In the genomic region with DNA sequence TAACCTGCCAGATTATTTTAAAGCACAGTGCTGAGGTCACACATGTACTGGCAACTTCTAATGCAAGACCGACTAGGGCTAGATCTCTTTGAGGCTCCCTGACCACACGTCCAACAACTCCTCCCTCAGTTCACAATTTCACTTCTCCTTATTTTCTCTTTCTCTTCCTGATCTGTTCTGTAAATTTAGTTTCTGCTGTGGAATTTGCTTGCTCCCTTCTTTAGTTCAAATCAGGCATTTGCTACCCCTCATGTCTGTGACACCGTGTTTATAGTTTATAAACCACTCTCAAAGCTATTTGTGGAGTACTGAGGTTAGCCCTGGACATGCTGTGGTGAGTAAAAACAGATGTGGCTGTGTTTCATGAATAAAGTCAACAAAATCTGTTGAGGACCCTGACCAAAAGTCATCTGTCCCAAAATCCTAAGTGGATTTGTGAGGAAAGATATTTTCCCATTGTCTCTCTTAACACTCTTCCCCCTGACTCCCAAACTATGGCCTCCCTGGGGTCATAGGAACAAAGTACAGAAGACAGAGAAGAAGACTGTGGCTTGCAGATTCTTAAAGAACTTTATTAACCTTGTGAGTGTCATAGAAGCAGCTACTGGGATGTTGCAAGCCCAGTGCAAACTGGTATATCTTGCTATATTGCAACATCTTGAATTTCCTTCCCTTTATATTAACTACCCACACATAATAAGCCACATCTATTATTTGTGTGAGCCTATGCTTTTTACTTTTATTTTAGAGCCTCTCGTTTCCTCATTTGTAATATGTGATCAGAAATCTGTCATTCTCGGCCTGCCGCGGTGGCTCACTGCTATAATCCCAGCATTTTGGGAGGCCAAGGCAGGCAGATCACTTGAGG, we compare ENCODE assay signal across 10 cellular contexts. TPM values are rescaled to one million over a fixed set of nuclear protein-coding genes. Genes with fewer than 3 reads are reported as not detected.
DNase-seq lines count a peak whose midpoint lies in the region; ATAC-seq and TF ChIP-seq lines count a peak whose summit lies in the region.
"Had no signal": no experiment of that assay in that cellular context is flagged by ENCODE, and none has a peak within 500 bp of the region (broad histone marks: within the 10 kb centered on the region; RNA-seq: fewer than 3 reads in every experiment).

No MANE protein-coding gene starts in this region.

- TF ChIP-seq CTCF in left ventricle myocardium inferior (IDR thresholded peaks at IDR 0.05; ENCODE audit: borderline replicate concordance) = no peak
- no peak for TF ChIP-seq CTCF in MM.1S (IDR thresholded peaks at IDR 0.05; ENCODE audit: low read length)
- no peak for TF ChIP-seq CTCF in hepatocyte (IDR thresholded peaks at IDR 0.05; ENCODE audit: poor library complexity)
- TF ChIP-seq CTCF in Calu3 (IDR thresholded peaks at IDR 0.05; ENCODE audit: unreplicated experiment) = no peak

- H3K27ac ChIP-seq in left ventricle myocardium inferior (replicated peaks) (peak overlapping the region; percentile 39), MM.1S (ENCODE audit: low read length) (peak overlapping the region; percentile 63; the same call in 1 of the 2 replicates), hepatocyte (peak overlapping the region; percentile 66)

- no peak overlapping the region for H3K4me3 Mint-ChIP-seq in Calu3 (ENCODE audit: low read depth, unreplicated experiment)
- H3K4me3 Mint-ChIP-seq: activated naive CD4-positive, alpha-beta T cell treated with anti-CD3 and anti-CD28 coated beads, Interleukin-2, amount 50 U/mL, for 24 hours had no signal

- H3K9me3 Mint-ChIP-seq in Calu3 (ENCODE audit: low read depth, unreplicated experiment) = no peaks in the 10 kb centered on the region
- H3K9me3 Mint-ChIP-seq: activated naive CD4-positive, alpha-beta T cell treated with anti-CD3 and anti-CD28 coated beads, Interleukin-2, amount 50 U/mL, for 24 hours had no signal

- intact Hi-C loops in left ventricle myocardium inferior (cut with micrococcal nuclease) (no loop called here), left cardiac atrium (cut with DNase I) (loop anchor here in 1 of 2 donors (5.0 kb wide), 1 partner anchor 68 kb away; no protein-coding TSS in a partner anchor), Calu3 (cut with micrococcal nuclease; ENCODE audit: unreplicated experiment) (no loop called here)

- H3K9me2 ChIP-seq in MM.1S (replicated peaks; ENCODE audit: insufficient read depth, low read length) (no peaks in the 10 kb centered on the region), hepatocyte (replicated peaks; ENCODE audit: insufficient read depth) (no peaks in the 10 kb centered on the region)

- CTCF ChIA-PET in Calu3 (lab: Charles Lee) = no interaction called here

- ATAC-seq in left cardiac atrium = no peak

- H3K9me3 ChIP-seq in left ventricle myocardium inferior (replicated peaks) (no peaks in the 10 kb centered on the region), MM.1S (replicated peaks; ENCODE audit: insufficient read depth, low read length) (no peaks in the 10 kb centered on the region), hepatocyte (ENCODE audit: low read depth) (no peaks in the 10 kb centered on the region)

- H3K4me1 ChIP-seq in left ventricle myocardium inferior = peaks cover 36% of the 10 kb centered on the region
- peaks cover 29% of the 10 kb centered on the region for H3K4me1 ChIP-seq in MM.1S (ENCODE audit: low read length)
- H3K4me1 ChIP-seq in hepatocyte (ENCODE audit: insufficient read depth) = peaks cover 18% of the 10 kb centered on the region

- no TSS peak for BruUV-seq in Calu3 (replicated peaks; lab: Mats Ljungman, UMichigan)

- H3K27me3 Mint-ChIP-seq in Calu3 (ENCODE audit: unreplicated experiment) = peaks cover 43% of the 10 kb centered on the region
- H3K27me3 Mint-ChIP-seq: activated naive CD4-positive, alpha-beta T cell treated with anti-CD3 and anti-CD28 coated beads, Interleukin-2, amount 50 U/mL, for 24 hours had no signal

- H3K4me2 ChIP-seq in MM.1S (ENCODE audit: low read depth, low read length) = peak overlapping the region; percentile 61
- peak overlapping the region; percentile 54 for H3K4me2 ChIP-seq in hepatocyte

- DNase-seq in left ventricle myocardium inferior (no peak), left cardiac atrium (no peak), MM.1S (peak; percentile 29), hepatocyte (ENCODE audit: low spot score) (no peak), NCI-H748 treated with DMSO at 0.1 percent for 48 hours (lab: John Stamatoyannopoulos, UW) (no peak), Calu3 (no peak)
- no peak for DNase-seq in stimulated activated naive CD4-positive, alpha-beta T cell (lab: John Stamatoyannopoulos, UW)
- DNase-seq in stimulated activated naive CD4-positive, alpha-beta T cell treated with Interleukin-2 at 50 U/mL for 16 hours (lab: John Stamatoyannopoulos, UW) = no peak
- DNase-seq: 8988T had no signal

- H2AFZ ChIP-seq in MM.1S (ENCODE audit: low read length) = peak overlapping the region; percentile 29
- H2AFZ ChIP-seq in hepatocyte = peak overlapping the region; percentile 44

- WGBS in hepatocyte (ENCODE audit: low lambda C conversion rate, missing lambda C conversion rate) = 61% methylated on average over 7 of the region's 7 CpGs

- no peak overlapping the region for H3K27ac Mint-ChIP-seq in Calu3 (ENCODE audit: unreplicated experiment)
- H3K27ac Mint-ChIP-seq: activated naive CD4-positive, alpha-beta T cell treated with anti-CD3 and anti-CD28 coated beads, Interleukin-2, amount 50 U/mL, for 24 hours had no signal

- H3K9ac ChIP-seq in MM.1S (ENCODE audit: low read length) = peak overlapping the region; percentile 18; the same call in 1 of the 2 replicates

- H3F3A ChIP-seq in MM.1S (ENCODE audit: insufficient read depth, low read length) = peaks cover 8% of the 10 kb centered on the region; the same call in 1 of the 2 replicates

- no peaks in the 10 kb centered on the region for H4K20me1 ChIP-seq in MM.1S (ENCODE audit: insufficient read depth, low read length)
- H4K20me1 ChIP-seq in hepatocyte (ENCODE audit: insufficient read depth, poor library complexity, severe bottlenecking) = peaks cover 3% of the 10 kb centered on the region

- H3K27me3 ChIP-seq in left ventricle myocardium inferior (ENCODE audit: low read depth) (peaks cover 19% of the 10 kb centered on the region), MM.1S (replicated peaks; ENCODE audit: insufficient read depth, low read length) (no peaks in the 10 kb centered on the region), hepatocyte (peaks cover 2% of the 10 kb centered on the region)

- H3K36me3 ChIP-seq in left ventricle myocardium inferior (no peaks in the 10 kb centered on the region), MM.1S (replicated peaks; ENCODE audit: insufficient read depth, low read length) (no peaks in the 10 kb centered on the region), hepatocyte (replicated peaks; ENCODE audit: insufficient read depth, low read depth) (no peaks in the 10 kb centered on the region)

- H3K4me3 ChIP-seq in left ventricle myocardium inferior (no peak overlapping the region), MM.1S (ENCODE audit: low read length) (no peak overlapping the region), hepatocyte (no peak overlapping the region)

- H3K36me3 Mint-ChIP-seq in Calu3 (ENCODE audit: insufficient read depth, unreplicated experiment) = peaks cover 23% of the 10 kb centered on the region

- peaks cover 15% of the 10 kb centered on the region for H3K79me2 ChIP-seq in MM.1S (ENCODE audit: low read length)
- H3K79me2 ChIP-seq in hepatocyte = peaks cover 12% of the 10 kb centered on the region

- peaks cover 8% of the 10 kb centered on the region for H3K4me1 Mint-ChIP-seq in Calu3 (ENCODE audit: low read depth, unreplicated experiment)

RNA-seq across cellular contexts. Expression of gene NAGK, which starts 3.5 kb away (rescaled TPM):
- total RNA-seq in left ventricle myocardium inferior (46.7 TPM), left cardiac atrium (10 to 100 TPM; 54.5 to 66.4 TPM), hepatocyte (76.1 and 103 TPM in 2 replicates), Calu3 (2022) (63.2 and 75.0 TPM in 2 replicates)
- 123 and 127 TPM in 2 replicates for polyA plus RNA-seq in hepatocyte
